Comparison of ENCODE assay signal across 15 cellular contexts in genomic region chr14:76314521-76314951, GRCh38.
"Had no signal": no experiment of that assay in that cellular context is flagged by ENCODE, and none has a peak within 500 bp of the region (broad histone marks: within the 10 kb centered on the region; RNA-seq: fewer than 3 reads in every experiment).

No MANE protein-coding gene starts in this region.

- H3K4me1 ChIP-seq: pancreas, stomach had no signal

- DNase-seq: activated effector memory CD4-positive, alpha-beta T cell treated with Interleukin-2 at 50 U/mL for 16 hours; activated T-cell treated with anti-CD3 and anti-CD28 coated beads, Interleukin-2, amount 50 U/mL, for 1 hour; dermis blood vessel endothelial cell; erythroblast; hypothalamus; pancreas; stimulated activated CD4-positive, alpha-beta T cell treated with anti-CD3 and anti-CD28 coated beads, Interleukin-15, amount 100 ng/mL, for 24 hours; stomach; T-helper 2 cell had no signal

- FAIRE-seq: islet of Langerhans, pancreas, TTC549 had no signal

- H3K27me3 ChIP-seq: pancreas had no signal

- H3K36me3 Mint-ChIP-seq: activated naive CD4-positive, alpha-beta T cell treated with anti-CD3 and anti-CD28 coated beads, Interleukin-2, amount 50 U/mL, for 24 hours; memory B cell had no signal

- H3K4me3 Mint-ChIP-seq: activated naive CD4-positive, alpha-beta T cell treated with anti-CD3 and anti-CD28 coated beads, Interleukin-2, amount 50 U/mL, for 24 hours; central memory CD8-positive, alpha-beta T cell; memory B cell had no signal

- H3K4me3 ChIP-seq: pancreas, stomach, thoracic aorta had no signal

- H3K36me3 ChIP-seq: pancreas, stomach, thoracic aorta had no signal

- H3K27ac ChIP-seq: pancreas, stomach, thoracic aorta had no signal

- H3K9me3 ChIP-seq: pancreas, stomach, thoracic aorta had no signal

- H3K9me3 Mint-ChIP-seq: activated naive CD4-positive, alpha-beta T cell treated with anti-CD3 and anti-CD28 coated beads, Interleukin-2, amount 50 U/mL, for 24 hours; central memory CD8-positive, alpha-beta T cell; memory B cell had no signal

- H3K27ac Mint-ChIP-seq: activated naive CD4-positive, alpha-beta T cell treated with anti-CD3 and anti-CD28 coated beads, Interleukin-2, amount 50 U/mL, for 24 hours; memory B cell had no signal
